ENCODE assay signal across 8 cellular contexts in genomic region chr10:80464557-80465466, GRCh38. TPM values are rescaled to one million over a fixed set of nuclear protein-coding genes. Genes with fewer than 3 reads are reported as not detected.
DNase-seq lines count a peak whose midpoint lies in the region; ATAC-seq and TF ChIP-seq lines count a peak whose summit lies in the region.

No MANE protein-coding gene starts in this region.

- H3K27ac ChIP-seq in ovary, result peak overlapping the region; percentile 72 to 82

- H3K27me3 Mint-ChIP-seq in WTC11 (ENCODE audit: low read depth), result peaks cover 39% of the 10 kb centered on the region

- H3K27me3 ChIP-seq in ovary, result no peaks in the 10 kb centered on the region
- no peaks in the 10 kb centered on the region for H3K27me3 ChIP-seq in BE2C

- peak overlapping the region; percentile 95 for H3K27ac Mint-ChIP-seq in WTC11

- H3K9me3 Mint-ChIP-seq in WTC11, result no peaks in the 10 kb centered on the region

- H3K4me1 ChIP-seq in ovary (ENCODE audit: insufficient read depth) (peaks cover 48% of the 10 kb centered on the region), BE2C (peaks cover 12% of the 10 kb centered on the region)

- TF ChIP-seq CTCF in WTC11 (IDR thresholded peaks at IDR 0.05), result no peak
- TF ChIP-seq CTCF in ovary (IDR thresholded peaks at IDR 0.05), result no peak
- no peak for TF ChIP-seq CTCF in BE2C (IDR thresholded peaks at IDR 0.05; ENCODE audit: low read depth, low read length)

- 27 to 39% (median 29%) methylated on average over 14 to 15 of the region's 15 CpGs for WGBS in ovary, 3 donors

- H3K4me1 Mint-ChIP-seq in WTC11, result peaks cover 91% of the 10 kb centered on the region

- H3K36me3 Mint-ChIP-seq in WTC11, result peaks cover 8% of the 10 kb centered on the region

- TF ChIP-seq EP300 in ovary (IDR thresholded peaks at IDR 0.05), result no peak

- intact Hi-C loops in head of caudate nucleus (cut with DNase I), result no loop called here
- intact Hi-C loops in ovary (cut with DNase I), result loop anchor here in 1 of 4 donors (5.0 kb wide), 1 partner anchor 32 kb away; no protein-coding TSS in a partner anchor

- H3K9me3 ChIP-seq in ovary, result no peaks in the 10 kb centered on the region
- no peaks in the 10 kb centered on the region for H3K9me3 ChIP-seq in BE2C

- peak overlapping the region; percentile 63 for H3K4me3 Mint-ChIP-seq in WTC11

- TF ChIP-seq POLR2A in ovary (IDR thresholded peaks at IDR 0.05), result no peak

- POLR2A ChIA-PET in WTC11 (lab: Charles Lee), result interaction anchor here (0.6 to 1.5 kb wide), 9 partner anchors 10 to 272 kb away, joined by 3 to 7 read pairs (median 4); partner anchors contain the start of gene TSPAN14

- H3K36me3 ChIP-seq in ovary (no peaks in the 10 kb centered on the region), BE2C (no peaks in the 10 kb centered on the region)

- DNase-seq in activated T-cell treated with anti-CD3 and anti-CD28 coated beads, Interleukin-2, amount 50 U/mL, for 1 hour, result peak; percentile 46
- DNase-seq in activated T-cell treated with anti-CD3 and anti-CD28 coated beads for 4 hours (no peak), WTC11 (ENCODE audit: low spot score) (peak; percentile 71), head of caudate nucleus (peak; percentile 43 to 86 (median 70)), ovary (peak; percentile 48 to 77 (median 69)), BE2C (no peak)

- ATAC-seq in WTC11 (peak; percentile 76), GM18870 (IDR thresholded peaks at IDR 0.05; ENCODE audit: unreplicated experiment) (no peak), HG02798 (IDR thresholded peaks at IDR 0.05; ENCODE audit: poor library complexity, unreplicated experiment) (no peak)

- no peak overlapping the region for H3K4me3 ChIP-seq in ovary
- H3K4me3 ChIP-seq in BE2C (ENCODE audit: low read depth, low read length), result no peak overlapping the region

- CTCF ChIA-PET in WTC11 (lab: Charles Lee), result interaction anchor here (0.6 to 34.2 kb wide), 17 partner anchors 9 to 198 kb away, joined by 3 to 802 read pairs (median 4); partner anchors contain the start of gene PRXL2A

TF ChIP-seq in WTC11, 78 proteins besides CTCF, POLR2A, EP300 and RAD21 (continues in another document):
- TF ChIP-seq AFF4 (CRISPR knock-in tag; IDR thresholded peaks at IDR 0.05; ENCODE audit: borderline replicate concordance), result 0 out of 2 replicates have a peak, but pooled peaks have one; percentile 22
- TF ChIP-seq MAX (CRISPR knock-in tag; IDR thresholded peaks at IDR 0.05), result peak; percentile 24; the same call in 1 of the 2 replicates
- peak; percentile 88; the same call in 1 of the 2 replicates for TF ChIP-seq ZNF263 (CRISPR knock-in tag; IDR thresholded peaks at IDR 0.05; ENCODE audit: low read depth)
- no peak for TF ChIP-seq NFE2L1 (CRISPR knock-in tag; IDR thresholded peaks at IDR 0.05)
- no peak for TF ChIP-seq ZNF219 (CRISPR knock-in tag; IDR thresholded peaks at IDR 0.05; ENCODE audit: borderline replicate concordance)
- no peak for TF ChIP-seq GRHL2 (CRISPR knock-in tag; IDR thresholded peaks at IDR 0.05; ENCODE audit: insufficient replicate concordance, severe bottlenecking)
- no peak for TF ChIP-seq NR1H2 (CRISPR knock-in tag; IDR thresholded peaks at IDR 0.05)
- TF ChIP-seq TEAD1 (CRISPR knock-in tag; IDR thresholded peaks at IDR 0.05), result no peak
- TF ChIP-seq ZNF416 (CRISPR knock-in tag; IDR thresholded peaks at IDR 0.05), result no peak
- no peak for TF ChIP-seq ETV6 (CRISPR knock-in tag; IDR thresholded peaks at IDR 0.05)
- no peak for TF ChIP-seq ERG (CRISPR knock-in tag; IDR thresholded peaks at IDR 0.05)
- no peak for TF ChIP-seq STAT6 (CRISPR knock-in tag; conservative IDR thresholded peaks at IDR 0.05; ENCODE audit: low read depth)
- TF ChIP-seq ZNF281 (CRISPR knock-in tag; IDR thresholded peaks at IDR 0.05), result peak; percentile 66

RNA-seq across cellular contexts. Expression of gene TSPAN14, which starts 10.7 kb away (rescaled TPM):
- total RNA-seq in WTC11 (2021) (64.0 to 73.5 TPM (median 72.1 TPM) in 3 replicates), ovary (100 to 1,000 TPM in 1 of 7 donors, 10 to 100 TPM in 6; 38.5 to 103 (median 74.8) TPM)
- 10 to 100 TPM; 35.4 to 77.1 TPM for polyA plus RNA-seq in ovary
- 29.9 TPM for polyA plus RNA-seq in BE2C (2012; ENCODE audit: insufficient read depth, insufficient read length, low read depth)

RNA-seq across cellular contexts. Expression of gene PRXL2A, which starts 56.5 kb away (rescaled TPM):
- 46.6 to 56.5 TPM (median 52.4 TPM) in 3 replicates for total RNA-seq in WTC11 (2021)
- total RNA-seq in ovary, result 10 to 100 TPM; 26.7 to 54.9 (median 43.7) TPM
- polyA plus RNA-seq in ovary, result 10 to 100 TPM; 24.8 to 58.9 TPM
- 55.6 TPM for polyA plus RNA-seq in BE2C (2012; ENCODE audit: insufficient read depth, insufficient read length, low read depth)

Comparison
In these comparisons a context has a peak if more than half of its experiments do, and no peak if none do; other contexts are left out.
1. DNase-seq: peak in activated T-cell treated with anti-CD3 and anti-CD28 coated beads, Interleukin-2, amount 50 U/mL, for 1 hour (single experiment), WTC11 (single experiment), head of caudate nucleus (42 of 42) and ovary (5 of 5); none in activated T-cell treated with anti-CD3 and anti-CD28 coated beads for 4 hours (single experiment) and BE2C (single experiment).